Comparison of ENCODE assay signal across 18 cellular contexts in the genomic region with DNA sequence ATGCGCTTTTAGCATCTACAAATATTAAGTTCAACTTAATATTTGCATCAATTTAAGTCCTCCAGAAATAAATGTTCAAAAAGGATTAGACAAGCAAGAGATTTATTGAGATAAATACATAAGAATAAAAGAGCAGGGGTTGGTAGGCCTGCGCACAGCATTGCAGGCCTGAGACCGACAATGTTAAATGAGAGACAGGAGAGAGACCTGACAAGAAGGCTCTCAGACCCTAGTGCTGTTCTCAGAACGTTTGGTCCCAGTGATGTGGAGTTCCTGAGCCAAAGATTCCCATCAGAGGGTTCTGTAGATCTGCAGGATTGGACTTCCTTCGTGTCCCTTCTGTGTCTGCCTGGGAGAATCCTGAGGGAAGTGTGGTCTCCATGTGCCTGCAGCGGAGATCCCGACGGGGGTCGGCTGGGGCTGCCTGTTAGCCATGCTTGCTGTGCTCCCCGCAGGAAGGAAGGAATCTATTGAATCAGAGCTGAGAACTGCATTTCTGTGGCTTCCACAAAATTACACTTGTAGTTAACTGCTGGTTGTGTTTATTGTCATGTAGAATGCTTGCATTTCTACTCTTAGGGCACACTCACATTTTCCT.
"Had no signal": no experiment of that assay in that cellular context is flagged by ENCODE, and none has a peak within 500 bp of the region (broad histone marks: within the 10 kb centered on the region; RNA-seq: fewer than 3 reads in every experiment).

No MANE protein-coding gene starts in this region.

- H3K27me3 Mint-ChIP-seq: dendritic cell treated with granulocyte-macrophage colony-stimulating factor and Interleukin-4, amounts not matched to agents 40 ng/mL and 50 ng/mL, for 4 days; effector memory CD8-positive, alpha-beta T cell; naive thymus-derived CD4-positive, alpha-beta T cell; stimulated activated naive B cell treated with anti-CD40 and anti-IgM and Interleukin-4, amounts not matched to agents 10 μg/mL and 1 μg/mL and 100 μg/mL, for 72 hours had no signal

- H3K4me3 ChIP-seq: esophagus squamous epithelium, gastroesophageal sphincter, stomach, thoracic aorta, transverse colon had no signal

- H3K27me3 ChIP-seq: esophagus squamous epithelium, gastroesophageal sphincter, stomach, transverse colon had no signal

- FAIRE-seq: colon, kidney had no signal

- H3K9me3 Mint-ChIP-seq: nephron progenitor cell; stimulated activated naive B cell treated with anti-CD40 and anti-IgM and Interleukin-4, amounts not matched to agents 10 μg/mL and 1 μg/mL and 100 μg/mL, for 72 hours had no signal

- H3K27ac ChIP-seq: esophagus squamous epithelium, gastroesophageal sphincter, stomach, thoracic aorta, transverse colon had no signal

- H3K27ac Mint-ChIP-seq: dendritic cell treated with granulocyte-macrophage colony-stimulating factor and Interleukin-4, amounts not matched to agents 40 ng/mL and 50 ng/mL, for 4 days; effector memory CD8-positive, alpha-beta T cell; naive thymus-derived CD4-positive, alpha-beta T cell; nephron progenitor cell; stimulated activated naive B cell treated with anti-CD40 and anti-IgM and Interleukin-4, amounts not matched to agents 10 μg/mL and 1 μg/mL and 100 μg/mL, for 72 hours had no signal

- H3K9me3 ChIP-seq: esophagus squamous epithelium, gastroesophageal sphincter, stomach, thoracic aorta, transverse colon had no signal

- H3K4me3 Mint-ChIP-seq: dendritic cell treated with granulocyte-macrophage colony-stimulating factor and Interleukin-4, amounts not matched to agents 40 ng/mL and 50 ng/mL, for 4 days; effector memory CD8-positive, alpha-beta T cell; naive thymus-derived CD4-positive, alpha-beta T cell; nephron progenitor cell; stimulated activated naive B cell treated with anti-CD40 and anti-IgM and Interleukin-4, amounts not matched to agents 10 μg/mL and 1 μg/mL and 100 μg/mL, for 72 hours had no signal

- H3K4me1 Mint-ChIP-seq: naive thymus-derived CD4-positive, alpha-beta T cell; nephron progenitor cell; stimulated activated naive B cell treated with anti-CD40 and anti-IgM and Interleukin-4, amounts not matched to agents 10 μg/mL and 1 μg/mL and 100 μg/mL, for 72 hours had no signal

- DNase-seq: effector memory CD8-positive, alpha-beta T cell; esophagus squamous epithelium; foreskin fibroblast; kidney; left cardiac atrium; naive thymus-derived CD4-positive, alpha-beta T cell; nephron progenitor cell; posterior cingulate gyrus; stimulated activated CD4-positive, alpha-beta T cell treated with anti-CD3 and anti-CD28 coated beads, Interleukin-2, amount 100 ng/mL, for 24 hours; stimulated activated CD4-positive, alpha-beta T cell treated with anti-CD3 and anti-CD28 coated beads, Interleukin-4, amount 100 ng/mL, for 4 hours; stimulated activated naive B cell treated with anti-CD40 and anti-IgM and Interleukin-4, amounts not matched to agents 10 μg/mL and 1 μg/mL and 100 μg/mL, for 72 hours; stomach; substantia nigra; transverse colon had no signal

- H3K4me1 ChIP-seq: esophagus squamous epithelium, gastroesophageal sphincter, stomach, transverse colon had no signal

- H3K36me3 Mint-ChIP-seq: naive thymus-derived CD4-positive, alpha-beta T cell; stimulated activated naive B cell treated with anti-CD40 and anti-IgM and Interleukin-4, amounts not matched to agents 10 μg/mL and 1 μg/mL and 100 μg/mL, for 72 hours had no signal

- H3K36me3 ChIP-seq: esophagus squamous epithelium, gastroesophageal sphincter, stomach, thoracic aorta, transverse colon had no signal
